In the genomic region with DNA sequence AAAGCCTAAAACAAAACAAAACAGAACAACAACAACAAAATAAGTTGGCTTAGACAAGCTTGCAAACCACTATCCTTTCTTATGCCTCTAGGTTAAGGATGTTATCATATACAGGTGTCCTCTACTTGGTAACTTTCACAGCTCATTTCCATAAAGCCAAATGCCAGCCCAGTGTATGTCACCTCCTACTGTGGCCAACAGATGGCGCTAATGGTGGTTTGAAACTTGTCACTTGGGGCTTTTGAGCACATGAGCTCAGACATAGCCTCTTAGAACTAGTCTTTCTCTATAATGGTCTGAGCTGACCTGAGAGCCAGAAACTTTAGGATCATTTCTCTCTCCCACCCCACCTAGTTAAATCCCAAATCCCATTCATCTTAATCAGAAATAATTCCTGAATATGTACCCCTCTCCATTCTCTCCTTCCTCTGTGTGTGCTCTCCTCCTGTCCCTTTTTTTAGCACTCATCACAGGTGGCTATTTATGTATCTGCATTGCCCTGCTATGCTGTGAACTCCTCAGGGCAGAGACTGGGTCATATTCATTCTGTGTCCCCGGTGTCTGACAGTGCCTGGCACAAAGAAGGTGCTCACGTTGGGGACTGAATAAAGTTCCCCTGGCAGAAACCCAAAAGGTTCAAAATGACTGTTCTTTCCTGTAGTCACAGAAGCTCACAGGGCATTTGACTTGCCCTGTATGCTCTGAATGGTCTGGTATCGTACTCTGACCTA, we compare ENCODE assay signal across 8 cellular contexts.
DNase-seq lines count a peak whose midpoint lies in the region; ATAC-seq, FAIRE-seq and TF ChIP-seq lines count a peak whose summit lies in the region.

No MANE protein-coding gene starts in this region.

- no peaks in the 10 kb centered on the region for H3K27me3 ChIP-seq in kidney epithelial cell (ENCODE audit: control insufficient read depth, insufficient read depth, low read length)

- ATAC-seq in HG02759 (IDR thresholded peaks at IDR 0.05; ENCODE audit: unreplicated experiment) = peak; percentile 92
- ATAC-seq in T-cell (replicated peaks in 1 of 4) = peak in 2 of 4 experiments; percentile 29 to 54

- no peak overlapping the region for H3K4me3 ChIP-seq in NB4 (ENCODE audit: low read depth, low read length)
- H3K4me3 ChIP-seq in kidney epithelial cell (ENCODE audit: low read depth, low read length) = no peak overlapping the region

- FAIRE-seq in A204.1 (lab: Jason Lieb, UNC) = peak; percentile 73

- no peak for TF ChIP-seq POLR2A in NB4 (IDR thresholded peaks at IDR 0.05; ENCODE audit: extremely low read depth, insufficient read length)

- DNase-seq in GM13976 (ENCODE audit: low spot score) (peak; percentile 47), NB4 (ENCODE audit: low read depth) (peak; percentile 66), T-cell (peak in 24 of 34 experiments; percentile 1 to 27 (median 13)), T47D (ENCODE audit: low read depth in 1 of 2, low spot score in 1 of 2) (peak; percentile 23 to 83), kidney epithelial cell (ENCODE audit: low read depth) (peak; percentile 4)
- peak; percentile 49 to 52 for DNase-seq in stimulated activated CD4-positive, alpha-beta T cell treated with anti-CD3 and anti-CD28 coated beads, Interleukin-2, amount 100 ng/mL, for 48 hours

- H3K27me3 Mint-ChIP-seq in T-cell = peaks cover 0 to 6% of the 10 kb centered on the region in 2 donors

- H3K9me3 Mint-ChIP-seq in T-cell = no peaks in the 10 kb centered on the region

- CTCF ChIA-PET in T-cell (lab: Charles Lee) = interaction anchor here (0.5 to 1.1 kb wide), 6 partner anchors 57 to 1531 kb away, joined by 3 to 7 read pairs (median 3); no protein-coding TSS in a partner anchor

- no peaks in the 10 kb centered on the region for H3K4me1 Mint-ChIP-seq in T-cell

- in situ Hi-C loops in GM13976 (cut with MboI; ENCODE audit: low sequenced_read_pairs, unreplicated experiment) = no loop called here
- in situ Hi-C loops in T47D (cut with HindIII; ENCODE audit: low pct_unique_long_range_greater_than_20kb, low sequenced_read_pairs) = no loop called here

- no peaks in the 10 kb centered on the region for H3K36me3 ChIP-seq in kidney epithelial cell (ENCODE audit: control insufficient read depth, insufficient read depth, low read length)

- no peaks in the 10 kb centered on the region for H3K36me3 Mint-ChIP-seq in T-cell

- TF ChIP-seq CTCF in GM13976 (IDR thresholded peaks at IDR 0.05; ENCODE audit: borderline replicate concordance, control extremely low read depth, extremely low read depth, insufficient read depth, missing control alignments) (peak; percentile 88), NB4 (IDR thresholded peaks at IDR 0.05; ENCODE audit: low read depth, low read length) (peak; percentile 79), kidney epithelial cell (IDR thresholded peaks at IDR 0.05; ENCODE audit: insufficient read depth, low read length, poor library complexity, severe bottlenecking) (peak; percentile 76)

- no peak overlapping the region for H3K4me3 Mint-ChIP-seq in T-cell

- no peak overlapping the region for H3K27ac Mint-ChIP-seq in T-cell

- POLR2A ChIA-PET in T-cell (lab: Charles Lee) = no interaction called here

Comparison
In these comparisons a context has a peak if more than half of its experiments do, and no peak if none do; other contexts are left out.
1. DNase-seq: peak in every context shown above with its lines; median percentile 66 in NB4; 53 in T47D; 50 in stimulated activated CD4-positive, alpha-beta T cell treated with anti-CD3 and anti-CD28 coated beads, Interleukin-2, amount 100 ng/mL, for 48 hours; 47 in GM13976; 13 in T-cell; 4 in kidney epithelial cell.